In the genomic region with DNA sequence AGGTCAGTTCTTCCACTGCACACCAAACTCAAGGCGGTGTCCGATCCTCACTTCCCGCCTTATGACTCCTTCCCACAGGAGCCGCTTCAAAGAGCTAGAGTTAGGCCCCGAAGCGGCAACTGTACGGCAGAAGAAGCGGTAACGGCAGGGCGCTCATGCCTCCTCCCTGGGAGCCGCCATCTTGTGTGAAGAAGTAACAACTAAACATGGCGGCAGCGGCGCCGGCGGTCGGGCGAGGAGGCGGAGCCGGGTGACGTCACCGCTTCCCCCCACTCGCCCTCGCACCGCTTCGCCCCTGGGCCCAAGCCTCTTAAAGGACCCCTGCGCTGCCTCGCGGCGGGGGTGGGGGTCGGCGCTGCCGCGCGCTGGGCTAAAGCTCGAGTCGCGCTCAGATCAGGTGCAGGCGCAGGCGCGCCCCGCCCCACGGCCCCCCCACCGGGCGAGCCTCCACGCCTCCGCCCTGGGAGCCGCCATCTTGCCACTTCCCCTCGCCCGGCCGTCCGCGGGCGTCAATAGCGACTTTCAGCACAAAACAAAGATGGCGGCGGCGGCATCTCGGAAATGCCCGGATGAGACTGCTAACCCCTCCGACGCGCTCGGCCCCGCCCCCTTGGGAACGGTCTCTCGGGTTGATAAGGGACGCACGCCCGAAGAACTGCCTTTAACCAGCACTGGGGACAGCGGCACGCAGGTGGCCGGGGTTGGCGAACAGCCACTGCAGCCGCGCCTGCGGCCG, we compare ENCODE assay signal across 1 cellular context.
TF ChIP-seq lines count a peak whose summit lies in the region.

Gene HCFC1, minus strand, starts transcription at position 187 of the 736 bp plus-strand sequence. CDS start 978 bp downstream, outside the sequence.

TF ChIP-seq in HepG2, 621 proteins besides CTCF, POLR2A, EP300 and RAD21 (continued from another document and continues in another):
- no peak for TF ChIP-seq KAT7 (CRISPR knock-in tag; IDR thresholded peaks at IDR 0.05; ENCODE audit: borderline replicate concordance)
- no peak for TF ChIP-seq SMAD3 (CRISPR knock-in tag; IDR thresholded peaks at IDR 0.05)
- peak; percentile 64; the same call in 1 of the 2 replicates for TF ChIP-seq ZFX (CRISPR knock-in tag; IDR thresholded peaks at IDR 0.05; ENCODE audit: low read depth)
- TF ChIP-seq KDM2A (CRISPR knock-in tag; IDR thresholded peaks at IDR 0.05; ENCODE audit: borderline replicate concordance, low read depth) = no peak; the same call in 1 of the 2 replicates
- TF ChIP-seq, protein P1, sequence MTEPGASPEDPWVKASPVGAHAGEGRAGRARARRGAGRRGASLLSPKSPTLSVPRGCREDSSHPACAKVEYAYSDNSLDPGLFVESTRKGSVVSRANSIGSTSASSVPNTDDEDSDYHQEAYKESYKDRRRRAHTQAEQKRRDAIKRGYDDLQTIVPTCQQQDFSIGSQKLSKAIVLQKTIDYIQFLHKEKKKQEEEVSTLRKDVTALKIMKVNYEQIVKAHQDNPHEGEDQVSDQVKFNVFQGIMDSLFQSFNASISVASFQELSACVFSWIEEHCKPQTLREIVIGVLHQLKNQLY (CRISPR knock-in tag; IDR thresholded peaks at IDR 0.05) = no peak
- TF ChIP-seq ZNF33A (CRISPR knock-in tag; IDR thresholded peaks at IDR 0.05; ENCODE audit: borderline replicate concordance) = no peak
- no peak for TF ChIP-seq MAFK (conservative IDR thresholded peaks at IDR 0.05 in 1 of 2, IDR thresholded peaks at IDR 0.05 in 1 of 2; ENCODE audit: low read length in 2 of 2)
- TF ChIP-seq ZNF281 (CRISPR knock-in tag; IDR thresholded peaks at IDR 0.05; ENCODE audit: borderline replicate concordance) = 0 out of 2 replicates have a peak, but pooled peaks have one; percentile 25
- TF ChIP-seq, protein P2, sequence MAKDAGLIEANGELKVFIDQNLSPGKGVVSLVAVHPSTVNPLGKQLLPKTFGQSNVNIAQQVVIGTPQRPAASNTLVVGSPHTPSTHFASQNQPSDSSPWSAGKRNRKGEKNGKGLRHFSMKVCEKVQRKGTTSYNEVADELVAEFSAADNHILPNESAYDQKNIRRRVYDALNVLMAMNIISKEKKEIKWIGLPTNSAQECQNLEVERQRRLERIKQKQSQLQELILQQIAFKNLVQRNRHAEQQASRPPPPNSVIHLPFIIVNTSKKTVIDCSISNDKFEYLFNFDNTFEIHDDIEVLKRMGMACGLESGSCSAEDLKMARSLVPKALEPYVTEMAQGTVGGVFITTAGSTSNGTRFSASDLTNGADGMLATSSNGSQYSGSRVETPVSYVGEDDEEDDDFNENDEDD (CRISPR knock-in tag; IDR thresholded peaks at IDR 0.05; ENCODE audit: borderline replicate concordance) = peak; percentile 25; the same call in 1 of the 2 replicates
- TF ChIP-seq ZBTB49 (CRISPR knock-in tag; IDR thresholded peaks at IDR 0.05; ENCODE audit: borderline replicate concordance) = no peak
- TF ChIP-seq MZF1 (CRISPR knock-in tag; IDR thresholded peaks at IDR 0.05; ENCODE audit: borderline replicate concordance) = no peak
- peak; percentile 78 for TF ChIP-seq PATZ1 (CRISPR knock-in tag; IDR thresholded peaks at IDR 0.05)
- no peak for TF ChIP-seq AHR (CRISPR knock-in tag; IDR thresholded peaks at IDR 0.05)
- TF ChIP-seq BCL6 (CRISPR knock-in tag; IDR thresholded peaks at IDR 0.05) = no peak
- 0 out of 2 replicates have a peak, but pooled peaks have one; percentile 36 for TF ChIP-seq GFI1 (CRISPR knock-in tag; IDR thresholded peaks at IDR 0.05; ENCODE audit: borderline replicate concordance)
- TF ChIP-seq, protein P3, sequence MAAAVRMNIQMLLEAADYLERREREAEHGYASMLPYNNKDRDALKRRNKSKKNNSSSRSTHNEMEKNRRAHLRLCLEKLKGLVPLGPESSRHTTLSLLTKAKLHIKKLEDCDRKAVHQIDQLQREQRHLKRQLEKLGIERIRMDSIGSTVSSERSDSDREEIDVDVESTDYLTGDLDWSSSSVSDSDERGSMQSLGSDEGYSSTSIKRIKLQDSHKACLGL (CRISPR knock-in tag; IDR thresholded peaks at IDR 0.05) = no peak; the same call in 1 of the 2 replicates
- TF ChIP-seq MED13 (CRISPR knock-in tag; IDR thresholded peaks at IDR 0.05) = no peak
- TF ChIP-seq GABPB1 (CRISPR knock-in tag; IDR thresholded peaks at IDR 0.05) = peak; percentile 64
- peak; percentile 29 for TF ChIP-seq RBM39 (IDR thresholded peaks at IDR 0.05; ENCODE audit: low read depth, low read length, poor library complexity, severe bottlenecking)
- TF ChIP-seq ZBTB33 (CRISPR knock-in tag; IDR thresholded peaks at IDR 0.05) = no peak
- TF ChIP-seq KLF6 (CRISPR knock-in tag; IDR thresholded peaks at IDR 0.05) = no peak
- peak; percentile 50; the same call in 1 of the 2 replicates for TF ChIP-seq PHF20 (CRISPR knock-in tag; IDR thresholded peaks at IDR 0.05)
- no peak; the same call in 1 of the 2 replicates for TF ChIP-seq HCFC1 (IDR thresholded peaks at IDR 0.05; ENCODE audit: low read depth, low read length)
- peak; percentile 59; the same call in 1 of the 2 replicates for TF ChIP-seq YEATS4 (CRISPR knock-in tag; IDR thresholded peaks at IDR 0.05; ENCODE audit: borderline replicate concordance)
- no peak for TF ChIP-seq ATF1 (CRISPR knock-in tag; IDR thresholded peaks at IDR 0.05)
- TF ChIP-seq ZNF790 (CRISPR knock-in tag; IDR thresholded peaks at IDR 0.05; ENCODE audit: borderline replicate concordance) = no peak
- TF ChIP-seq THAP9 (CRISPR knock-in tag; IDR thresholded peaks at IDR 0.05; ENCODE audit: borderline replicate concordance) = peak; percentile 99
- TF ChIP-seq PHF8 (CRISPR knock-in tag; IDR thresholded peaks at IDR 0.05) = peak; percentile 44
- TF ChIP-seq ZFY (CRISPR knock-in tag; IDR thresholded peaks at IDR 0.05) = peak; percentile 40; the same call in 1 of the 2 replicates
- peak; percentile 98; the same call in 1 of the 2 replicates for TF ChIP-seq DMTF1 (CRISPR knock-in tag; IDR thresholded peaks at IDR 0.05)
- TF ChIP-seq SP1 (IDR thresholded peaks at IDR 0.05) = no peak
- 0 out of 2 replicates have a peak, but pooled peaks have one; percentile 17 for TF ChIP-seq SP1 (CRISPR knock-in tag; IDR thresholded peaks at IDR 0.05)
- TF ChIP-seq AGO2 (optimal IDR thresholded peaks at IDR 0.05; ENCODE audit: low read depth, low read length) = peak; percentile 89
- 0 out of 2 replicates have a peak, but pooled peaks have one; percentile 18 for TF ChIP-seq POGK (CRISPR knock-in tag; conservative IDR thresholded peaks at IDR 0.05)
- no peak for TF ChIP-seq ZBTB20 (CRISPR knock-in tag; IDR thresholded peaks at IDR 0.05; ENCODE audit: borderline replicate concordance, low read depth)
